Comparison of ENCODE assay signal across 7 cellular contexts in genomic region chr15:21249506-21250019, GRCh38.
DNase-seq lines count a peak whose midpoint lies in the region; FAIRE-seq and TF ChIP-seq lines count a peak whose summit lies in the region.
"Not testable (repeated sequence)": the region's sequence is repeated elsewhere in the genome, so short reads cannot be mapped to it uniquely, and the experiment has no call there.

No MANE protein-coding gene starts in this region.

- H3K4me3 ChIP-seq in mammary epithelial cell (replicated peaks in 1 of 3; ENCODE audit: insufficient read depth in 1 of 3, low read depth in 2 of 3, low read length in 3 of 3); epithelial cell of esophagus (ENCODE audit: low read length); kidney (ENCODE audit: low read length in 2 of 2): not testable (repeated sequence)

- WGBS in mammary epithelial cell (ENCODE audit: low coverage, missing lambda C conversion rate), result 0% methylated on average over 2 of the region's 5 CpGs

- not testable (repeated sequence) for TF ChIP-seq CTCF in mammary epithelial cell (conservative IDR thresholded peaks at IDR 0.05 in 1 of 2, IDR thresholded peaks at IDR 0.05 in 1 of 2; ENCODE audit: extremely low read depth in 1 of 2, insufficient read depth in 1 of 2, low read depth in 1 of 2, low read length in 2 of 2); epithelial cell of esophagus (IDR thresholded peaks at IDR 0.05; ENCODE audit: insufficient read depth, low read depth, low read length, missing control alignments); kidney (IDR thresholded peaks at IDR 0.05; ENCODE audit: borderline replicate concordance, extremely low read depth, insufficient read depth)

- dilution Hi-C loops in mammary epithelial cell (cut with HindIII; ENCODE audit: low sequenced_read_pairs), result not testable (repeated sequence)

- not testable (repeated sequence) for H4K20me1 ChIP-seq in mammary epithelial cell (ENCODE audit: insufficient read depth, low read length)

- not testable (repeated sequence) for H3K79me2 ChIP-seq in mammary epithelial cell (ENCODE audit: insufficient read depth, low read length)

- H3K27ac ChIP-seq in mammary epithelial cell (ENCODE audit: insufficient read depth, low read depth, low read length), result peak overlapping the region; percentile 40
- not testable (repeated sequence) for H3K27ac ChIP-seq in kidney (ENCODE audit: low read depth in 2 of 2, low read length in 2 of 2)

- H3K9ac ChIP-seq in mammary epithelial cell (ENCODE audit: insufficient read depth, low read length); kidney (ENCODE audit: low read length in 2 of 2): not testable (repeated sequence)

- FAIRE-seq in GM19239 (lab: Jason Lieb, UNC) (peak; percentile 37), RCC 7860 (lab: Jason Lieb, UNC) (peak; percentile 65), TTC549 (lab: Jason Lieb, UNC) (peak; percentile 76), kidney (lab: Jason Lieb, UNC) (peak; percentile 25)

- DNase-seq in GM19239 (ENCODE audit: insufficient read length, low spot score); RCC 7860 (ENCODE audit: low spot score); kidney: not testable (repeated sequence)
- DNase-seq in HT1080 (ENCODE audit: low read depth), result peak; percentile 10
- DNase-seq in mammary epithelial cell, result peak; percentile 71
- peak; percentile 60 for DNase-seq in epithelial cell of esophagus (ENCODE audit: low read depth)

- in situ Hi-C loops in mammary epithelial cell (cut with MboI; ENCODE audit: low sequenced_read_pairs in 2 of 2), result not testable (repeated sequence)

- intact Hi-C loops in mammary epithelial cell (cut with micrococcal nuclease); kidney (cut with DNase I): not testable (repeated sequence)

- H3K36me3 ChIP-seq in mammary epithelial cell (ENCODE audit: insufficient read depth, low read length); kidney (ENCODE audit: control insufficient read depth in 1 of 2, insufficient read depth in 2 of 2, low read length in 2 of 2): not testable (repeated sequence)

- CTCF ChIA-PET in mammary epithelial cell (lab: Charles Lee; ENCODE audit: low non-redundant PET), result not testable (repeated sequence)

- not testable (repeated sequence) for H2AFZ ChIP-seq in mammary epithelial cell (ENCODE audit: low read depth, low read length)

- BruUV-seq in mammary epithelial cell (replicated peaks; lab: Mats Ljungman, UMichigan), result not testable (repeated sequence)

- not testable (repeated sequence) for H3K4me2 ChIP-seq in mammary epithelial cell (ENCODE audit: insufficient read depth, low read depth, low read length)

- not testable (repeated sequence) for H3K27me3 ChIP-seq in mammary epithelial cell (ENCODE audit: insufficient read depth, low read length)

- not testable (repeated sequence) for H3K4me1 ChIP-seq in mammary epithelial cell (ENCODE audit: insufficient read depth, low read length); kidney (ENCODE audit: control insufficient read depth in 1 of 2, insufficient read depth in 1 of 2, low read depth in 1 of 2, low read length in 2 of 2)

- H3K9me3 ChIP-seq in mammary epithelial cell (replicated peaks; ENCODE audit: insufficient read depth, low read length); kidney (ENCODE audit: control insufficient read depth in 1 of 2, low read length in 2 of 2): not testable (repeated sequence)
